ENCODE assay signal across 20 cellular contexts in genomic region chr21:45020629-45021427, GRCh38. TPM values are rescaled to one million over a fixed set of nuclear protein-coding genes. Genes with fewer than 3 reads are reported as not detected.
DNase-seq lines count a peak whose midpoint lies in the region; ATAC-seq and TF ChIP-seq lines count a peak whose summit lies in the region.
"Had no signal": no experiment of that assay in that cellular context is flagged by ENCODE, and none has a peak within 500 bp of the region (broad histone marks: within the 10 kb centered on the region; RNA-seq: fewer than 3 reads in every experiment).

No MANE protein-coding gene starts in this region.

- 0 out of 2 replicates have a peak, but pooled peaks cover under 1% of the 10 kb centered on the region for H4K20me1 ChIP-seq in BLaER1

- TF ChIP-seq POLR2A in ovary (IDR thresholded peaks at IDR 0.05) = no peak

- intact Hi-C loops in ovary (cut with DNase I) = no loop called here

- TF ChIP-seq CTCF in ovary (IDR thresholded peaks at IDR 0.05) = no peak

- peak overlapping the region; percentile 73 for H3K4me2 ChIP-seq in BLaER1

- H3K9me3 ChIP-seq in BLaER1 = peaks cover 32% of the 10 kb centered on the region
- no peaks in the 10 kb centered on the region for H3K9me3 ChIP-seq in ovary
- H3K9me3 ChIP-seq: breast epithelium had no signal

- DNase-seq in RPMI8226 = peak; percentile 46
- DNase-seq in iris pigment epithelial cell (ENCODE audit: low read depth) = peak; percentile 74
- peak in 3 of 5 donors; percentile 11 to 29 (median 13) for DNase-seq in ovary
- no peak for DNase-seq in SIG-M5 (lab: John Stamatoyannopoulos, UW)
- no peak for DNase-seq in NCI-H2107 treated with DMSO at 0.1 percent for 48 hours (lab: John Stamatoyannopoulos, UW; ENCODE audit: unreplicated experiment)
- DNase-seq in stimulated activated CD4-positive, alpha-beta T cell treated with anti-CD3 and anti-CD28 coated beads, Interleukin-12 subunit alpha, Interleukin-12 subunit beta, amount 100 ng/mL, for 4 hours = no peak
- DNase-seq: activated CD4-positive, alpha-beta T cell treated with anti-CD3 and anti-CD28 coated beads for 1 hour; activated naive CD8-positive, alpha-beta T cell treated with anti-CD3 and anti-CD28 coated beads, Interleukin-2, amount 50 U/mL, for 24 hours; DMS79 treated with DMSO at 0.1 percent for 48 hours; HFFc6; Karpas-422; naive B cell; NCI-H1092; NCI-H2029 treated with DMSO at 0.1 percent for 48 hours; NCI-H510A had no signal

- 76 to 78% (median 77%) methylated on average over 28 of the region's 28 CpGs for WGBS in ovary, 3 donors

- H3K27ac ChIP-seq in BLaER1 (no peak overlapping the region), ovary (no peak overlapping the region)

- H3K27me3 ChIP-seq in BLaER1 (peaks cover 10% of the 10 kb centered on the region; the same call in 1 of the 2 replicates), ovary (no peaks in the 10 kb centered on the region)
- H3K27me3 ChIP-seq: breast epithelium had no signal

- no peak overlapping the region for H3K4me3 ChIP-seq in BLaER1
- H3K4me3 ChIP-seq in ovary = no peak overlapping the region
- H3K4me3 ChIP-seq: breast epithelium, dorsolateral prefrontal cortex, lung had no signal

- peaks cover 50% of the 10 kb centered on the region for H3K4me1 ChIP-seq in BLaER1
- H3K4me1 ChIP-seq in ovary (ENCODE audit: insufficient read depth) = peaks cover 2% of the 10 kb centered on the region

- no peak overlapping the region for H3K9ac ChIP-seq in BLaER1

- no peak for ATAC-seq in GM18861 (IDR thresholded peaks at IDR 0.05; ENCODE audit: unreplicated experiment)
- ATAC-seq: activated naive CD8-positive, alpha-beta T cell treated with anti-CD3 and anti-CD28 coated beads, Interleukin-2, amount 50 U/mL, for 24 hours had no signal

- no peak for TF ChIP-seq EP300 in ovary (IDR thresholded peaks at IDR 0.05)

- H3K36me3 ChIP-seq in BLaER1 (peaks cover 35% of the 10 kb centered on the region), ovary (no peaks in the 10 kb centered on the region)
- H3K36me3 ChIP-seq: breast epithelium had no signal

RNA-seq across cellular contexts. Expression of gene ADARB1, which starts 53.6 kb away (rescaled TPM):
- 10 to 100 TPM in 5 of 7 donors, 1 to 10 TPM in 2; 6.4 to 23.7 (median 16.3) TPM for total RNA-seq in ovary
- polyA plus RNA-seq in ovary = 10 to 100 TPM in 1 of 2 donors, 1 to 10 TPM in 1; 6.0 to 22.3 TPM

Comparison
In these comparisons a context has a peak if more than half of its experiments do, and no peak if none do; other contexts are left out.
1. DNase-seq: peak in RPMI8226 (single experiment), iris pigment epithelial cell (single experiment) and ovary (3 of 5); none in SIG-M5 (single experiment), NCI-H2107 treated with DMSO at 0.1 percent for 48 hours (single experiment) and stimulated activated CD4-positive, alpha-beta T cell treated with anti-CD3 and anti-CD28 coated beads, Interleukin-12 subunit alpha, Interleukin-12 subunit beta, amount 100 ng/mL, for 4 hours (single experiment).